ENCODE assay signal across 12 cellular contexts in genomic region chr22:46726066-46726985, GRCh38. TPM values are rescaled to one million over a fixed set of nuclear protein-coding genes. Genes with fewer than 3 reads are reported as not detected.
DNase-seq lines count a peak whose midpoint lies in the region; ATAC-seq and TF ChIP-seq lines count a peak whose summit lies in the region.
"Had no signal": no experiment of that assay in that cellular context is flagged by ENCODE, and none has a peak within 500 bp of the region (broad histone marks: within the 10 kb centered on the region; RNA-seq: fewer than 3 reads in every experiment).

No MANE protein-coding gene starts in this region.

- H3K9me3 ChIP-seq in BE2C = no peaks in the 10 kb centered on the region
- no peaks in the 10 kb centered on the region for H3K9me3 ChIP-seq in MG63

- H3K4me3 ChIP-seq in BE2C (ENCODE audit: low read depth, low read length) (no peak overlapping the region), MG63 (no peak overlapping the region)

- H3K27me3 ChIP-seq in BE2C = no peaks in the 10 kb centered on the region
- no peaks in the 10 kb centered on the region for H3K27me3 ChIP-seq in MG63

- peaks cover 0 to 7% (median 0%) of the 10 kb centered on the region in 3 donors for H3K36me3 Mint-ChIP-seq in immature natural killer cell

- TF ChIP-seq CTCF in BE2C (IDR thresholded peaks at IDR 0.05; ENCODE audit: low read depth, low read length) = no peak

- peaks cover 44% of the 10 kb centered on the region for H3K4me1 ChIP-seq in BE2C

- peak overlapping the region in 5 of 6 donors; percentile 49 to 81 (median 62) for H3K27ac Mint-ChIP-seq in immature natural killer cell

- peaks cover 39% of the 10 kb centered on the region for H3K36me3 ChIP-seq in BE2C
- peaks cover 7% of the 10 kb centered on the region; the same call in 1 of the 2 replicates for H3K36me3 ChIP-seq in MG63

- peaks cover 44 to 57% of the 10 kb centered on the region in 2 donors for H3K4me1 Mint-ChIP-seq in immature natural killer cell

- ATAC-seq in HG02759 (IDR thresholded peaks at IDR 0.05; ENCODE audit: unreplicated experiment) (peak; percentile 45), SK-N-SH treated with all-trans-retinoic acid at 6 μM for 48 hours (peak; percentile 57)
- ATAC-seq: activated naive CD4-positive, alpha-beta T cell treated with anti-CD3 and anti-CD28 coated beads, Interleukin-2, amount 50 U/mL, for 72 hours had no signal

- H3K27me3 Mint-ChIP-seq in immature natural killer cell (ENCODE audit: low read depth in 3 of 3) = peaks cover 0 to 5% (median 2%) of the 10 kb centered on the region in 3 donors

- DNase-seq in BE2C (peak; percentile 55), immature natural killer cell (no peak), NCI-H524 (lab: John Stamatoyannopoulos, UW) (no peak), LoVo (ENCODE audit: low spot score) (no peak), MG63 (no peak)
- no peak for DNase-seq in effector CD8-positive, alpha-beta T cell (lab: John Stamatoyannopoulos, UW)
- DNase-seq: activated CD4-positive, alpha-beta T cell treated with anti-CD3 and anti-CD28 coated beads, Interleukin-2, amount 50 U/mL, for 1 hour; C1 segment of cervical spinal cord; SW 1271 had no signal

- no peaks in the 10 kb centered on the region for H3K9me3 Mint-ChIP-seq in immature natural killer cell
- H3K9me3 Mint-ChIP-seq: activated naive CD4-positive, alpha-beta T cell treated with anti-CD3 and anti-CD28 coated beads, Interleukin-2, amount 50 U/mL, for 72 hours had no signal

- H3K4me3 Mint-ChIP-seq in immature natural killer cell = peak overlapping the region in 1 of 5 donors; percentile 17

TF ChIP-seq in SK-N-SH treated with all-trans-retinoic acid at 6 μM for 48 hours, 23 proteins besides CTCF, POLR2A, EP300 and RAD21:
- TF ChIP-seq ZFP3 (CRISPR knock-in tag; IDR thresholded peaks at IDR 0.05) = no peak
- TF ChIP-seq ISL1 (CRISPR knock-in tag; IDR thresholded peaks at IDR 0.05) = no peak
- TF ChIP-seq TCF4 (CRISPR knock-in tag; IDR thresholded peaks at IDR 0.05; ENCODE audit: borderline replicate concordance) = peak; percentile 48; the same call in 1 of the 2 replicates
- no peak for TF ChIP-seq ZC3H10 (CRISPR knock-in tag; IDR thresholded peaks at IDR 0.05)
- no peak for TF ChIP-seq OSR1 (CRISPR knock-in tag; IDR thresholded peaks at IDR 0.05)
TF ChIP-seq in SK-N-SH treated with all-trans-retinoic acid at 6 μM for 48 hours: peak in this region for 1.

RNA-seq across cellular contexts. Expression of gene CERK, which starts 11.7 kb away (rescaled TPM):
- 82.7 TPM for polyA plus RNA-seq in BE2C (2012; ENCODE audit: insufficient read depth, insufficient read length, low read depth)
- polyA plus RNA-seq in immature natural killer cell = 10 to 100 TPM; 31.1 to 59.4 (median 38.9) TPM
- total RNA-seq in MG63 (2014; rRNA removed; shearing (Covaris generic); ENCODE audit: low replicate concordance) = 23.6 and 30.1 TPM in 2 replicates

RNA-seq across cellular contexts. Expression of gene TBC1D22A, which starts 36.1 kb away (rescaled TPM):
- 7.5 TPM for polyA plus RNA-seq in BE2C (2012; ENCODE audit: insufficient read depth, insufficient read length, low read depth)
- 10 to 100 TPM; 20.6 to 28.0 (median 24.0) TPM for polyA plus RNA-seq in immature natural killer cell
- 14.5 and 18.2 TPM in 2 replicates for total RNA-seq in MG63 (2014; rRNA removed; shearing (Covaris generic); ENCODE audit: low replicate concordance)
